23 cellular contexts compared by ENCODE assay signal in genomic region chr9:115085773-115086377, GRCh38. TPM values are rescaled to one million over a fixed set of nuclear protein-coding genes. Genes with fewer than 3 reads are reported as not detected.
DNase-seq lines count a peak whose midpoint lies in the region; ATAC-seq, FAIRE-seq and TF ChIP-seq lines count a peak whose summit lies in the region.
"Had no signal": no experiment of that assay in that cellular context is flagged by ENCODE, and none has a peak within 500 bp of the region (broad histone marks: within the 10 kb centered on the region; RNA-seq: fewer than 3 reads in every experiment).

No MANE protein-coding gene starts in this region.

- H3K4me2 ChIP-seq in IMR-90 (ENCODE audit: low read depth, low read length), result no peak overlapping the region
- H3K4me2 ChIP-seq: BLaER1 treated with 17β-estradiol and CSF1 and Interleukin-3, amounts not matched to agents 10 nM and 100 nM; KMS-11; PC-9 had no signal

- peaks cover 8% of the 10 kb centered on the region; the same call in 1 of the 2 replicates for H4K20me1 ChIP-seq in IMR-90 (ENCODE audit: insufficient read depth, low read length)
- H4K20me1 ChIP-seq: BLaER1 treated with 17β-estradiol and CSF1 and Interleukin-3, amounts not matched to agents 10 nM and 100 nM had no signal

- H2AK9ac ChIP-seq in IMR-90 (replicated peaks; ENCODE audit: low read depth, low read length, poor library complexity), result peak overlapping the region; percentile 40

- H3K4me3 ChIP-seq in IMR-90 (ENCODE audit: insufficient read depth, low read depth, low read length) (no peak overlapping the region), bronchial epithelial cell (ENCODE audit: low read depth, low read length) (no peak overlapping the region), transverse colon (no peak overlapping the region)
- H3K4me3 ChIP-seq: BLaER1 treated with 17β-estradiol and CSF1 and Interleukin-3, amounts not matched to agents 10 nM and 100 nM; PC-9 had no signal

- no peak for TF ChIP-seq EP300 in transverse colon (IDR thresholded peaks at IDR 0.05; ENCODE audit: low read depth)

- H3K9ac ChIP-seq in IMR-90 (ENCODE audit: low read depth, low read length), result no peak overlapping the region
- H3K9ac ChIP-seq: BLaER1 treated with 17β-estradiol and CSF1 and Interleukin-3, amounts not matched to agents 10 nM and 100 nM; KMS-11 had no signal

- peaks cover 13% of the 10 kb centered on the region for H3K9me1 ChIP-seq in IMR-90 (ENCODE audit: insufficient read depth, low read length)

- peaks cover 10 to 24% of the 10 kb centered on the region in 2 experiments; a peak in 3 of 4 replicates for H3K79me1 ChIP-seq in IMR-90 (ENCODE audit: low read depth in 1 of 2, low read length in 2 of 2)

- H3K4me1 ChIP-seq in IMR-90 (ENCODE audit: control insufficient read depth, insufficient read depth, low read length), result peaks cover 2% of the 10 kb centered on the region; the same call in 1 of the 2 replicates
- H3K4me1 ChIP-seq in transverse colon, result no peaks in the 10 kb centered on the region
- H3K4me1 ChIP-seq: BLaER1 treated with 17β-estradiol and CSF1 and Interleukin-3, amounts not matched to agents 10 nM and 100 nM had no signal

- no peak overlapping the region for H3K23ac ChIP-seq in IMR-90 (ENCODE audit: low read depth, low read length)

- H3K14ac ChIP-seq in IMR-90 (replicated peaks; ENCODE audit: low read depth, low read length), result no peak overlapping the region

- no peak overlapping the region for H3K18ac ChIP-seq in IMR-90 (ENCODE audit: low read depth, low read length)

- H4K8ac ChIP-seq in IMR-90 (ENCODE audit: low read depth in 2 of 2, low read length in 2 of 2), result no peak overlapping the region

- TF ChIP-seq POLR2A in IMR-90 (IDR thresholded peaks at IDR 0.05; ENCODE audit: low read depth, low read length), result no peak
- TF ChIP-seq POLR2A in transverse colon (IDR thresholded peaks at IDR 0.05), result no peak

- no peak overlapping the region for H2BK15ac ChIP-seq in IMR-90 (ENCODE audit: low read depth, low read length)

- no peak for TF ChIP-seq CTCF in IMR-90 (conservative IDR thresholded peaks at IDR 0.05; ENCODE audit: low read depth, low read length)
- no peak for TF ChIP-seq CTCF in bronchial epithelial cell (IDR thresholded peaks at IDR 0.05; ENCODE audit: insufficient read depth, low read length, severe bottlenecking)
- TF ChIP-seq CTCF in transverse colon (IDR thresholded peaks at IDR 0.05), result no peak

- H3K36me3 ChIP-seq in IMR-90 (ENCODE audit: control insufficient read depth, insufficient read depth, low read length) (peaks cover 53% of the 10 kb centered on the region), bronchial epithelial cell (ENCODE audit: control insufficient read depth, insufficient read depth, low read length) (peaks cover 8% of the 10 kb centered on the region), transverse colon (no peaks in the 10 kb centered on the region)
- H3K36me3 ChIP-seq: BLaER1 treated with 17β-estradiol and CSF1 and Interleukin-3, amounts not matched to agents 10 nM and 100 nM had no signal

- in situ Hi-C loops in IMR-90 (cut with MboI; ENCODE audit: low sequenced_read_pairs), result no loop called here
- in situ Hi-C loops in transverse colon (cut with MboI; ENCODE audit: low pct_ligation_motif_present in 1 of 4, low pct_unique_long_range_greater_than_20kb in 1 of 4, low sequenced_read_pairs in 3 of 4), result no loop called here

- POLR2A ChIA-PET in IMR-90 (lab: Charles Lee; ENCODE audit: unreplicated experiment), result no interaction called here

- 88% methylated on average over 15 of the region's 22 CpGs; no CpG with 5 or more reads in 1 of the 2 experiments for WGBS in IMR-90 (ENCODE audit: extremely low coverage in 2 of 2, insufficient read length in 1 of 2), 2 experiments
- 88 to 92% methylated on average over 7 to 22 of the region's 22 CpGs for WGBS in transverse colon (ENCODE audit: low coverage in 1 of 2), 2 donors

- BruUV-seq in IMR-90 (replicated peaks; lab: Mats Ljungman, UMichigan), result no TSS peak

- no peak overlapping the region for H4K5ac ChIP-seq in IMR-90 (ENCODE audit: low read depth, low read length)

- dilution Hi-C loops in IMR-90 (cut with HindIII; ENCODE audit: low sequenced_read_pairs, unreplicated experiment), result no loop called here

- H2BK20ac ChIP-seq in IMR-90 (ENCODE audit: low read depth, low read length), result no peak overlapping the region

- no peak overlapping the region for H2AK5ac ChIP-seq in IMR-90 (ENCODE audit: low read depth, low read length)

- no peak for TF ChIP-seq RAD21 in IMR-90 (IDR thresholded peaks at IDR 0.05; ENCODE audit: low read length)

- FAIRE-seq in bronchial epithelial cell (lab: Jason Lieb, UNC), result peak; percentile 40
- FAIRE-seq: H54, HepG2 had no signal

- H3K27ac ChIP-seq in IMR-90 (ENCODE audit: insufficient read depth, low read length), result no peak overlapping the region
- H3K27ac ChIP-seq in transverse colon, result peak overlapping the region in 3 of 4 donors; percentile 0 to 60 (median 12)
- H3K27ac ChIP-seq: BLaER1 treated with 17β-estradiol and CSF1 and Interleukin-3, amounts not matched to agents 10 nM and 100 nM; KMS-11; PC-9 had no signal

- H2AFZ ChIP-seq in IMR-90 (replicated peaks; ENCODE audit: low read length, poor library complexity), result no peak overlapping the region
- H2AFZ ChIP-seq: PC-9 had no signal

- CTCF ChIA-PET in IMR-90 (lab: Yijun Ruan, JAX), result no interaction called here

- no peak overlapping the region for H2BK5ac ChIP-seq in IMR-90 (ENCODE audit: low read depth, low read length, poor library complexity, severe bottlenecking)

- H4K91ac ChIP-seq in IMR-90 (ENCODE audit: insufficient read depth, low read depth, low read length), result no peak overlapping the region

- H3K27me3 ChIP-seq in IMR-90 (ENCODE audit: control insufficient read depth, insufficient read depth, low read length) (no peaks in the 10 kb centered on the region), bronchial epithelial cell (ENCODE audit: control insufficient read depth, insufficient read depth, low read length) (no peaks in the 10 kb centered on the region), transverse colon (no peaks in the 10 kb centered on the region)
- H3K27me3 ChIP-seq: BLaER1 treated with 17β-estradiol and CSF1 and Interleukin-3, amounts not matched to agents 10 nM and 100 nM had no signal

- H3K56ac ChIP-seq in IMR-90 (ENCODE audit: extremely low read depth, insufficient read depth, low read length), result no peak overlapping the region

- no peak overlapping the region for H3K4ac ChIP-seq in IMR-90 (ENCODE audit: low read depth, low read length)

- no peak for ATAC-seq in IMR-90 (ENCODE audit: low read depth)
- ATAC-seq: CD8-positive, alpha-beta T cell; HepG2 had no signal

- DNase-seq in IMR-90, result no peak
- no peak for DNase-seq in bronchial epithelial cell (ENCODE audit: low read depth)
- peak; percentile 82 for DNase-seq in posterior vena cava (ENCODE audit: low spot score)
- DNase-seq in transverse colon, result no peak
- DNase-seq in NCI-H1436 treated with DMSO at 0.1 percent for 48 hours (lab: John Stamatoyannopoulos, UW), result no peak
- DNase-seq in SIG-M5 treated with dmso at 0.1 percent for 504 hours (lab: John Stamatoyannopoulos, UW; ENCODE audit: unreplicated experiment), result no peak
- DNase-seq in CD1c-positive myeloid dendritic cell (ENCODE audit: extremely low spot score), result no peak
- DNase-seq: CD8-positive, alpha-beta T cell; GDM1; HFFc6; NCI-H1092 treated with DMSO at 0.1 percent for 48 hours; NCI-H146; NCI-H2029 treated with DMSO at 0.1 percent for 48 hours; NCI-H226; NCI-H510A treated with DMSO at 0.1 percent for 48 hours; NCI-H748 treated with DMSO at 0.1 percent for 48 hours; PC-9; RPMI8226; SIG-M5 had no signal

- H3K9me3 ChIP-seq in IMR-90 (ENCODE audit: control insufficient read depth, insufficient read depth, low read length), result no peaks in the 10 kb centered on the region
- H3K9me3 ChIP-seq in transverse colon, result no peaks in the 10 kb centered on the region
- H3K9me3 ChIP-seq: BLaER1 treated with 17β-estradiol and CSF1 and Interleukin-3, amounts not matched to agents 10 nM and 100 nM had no signal

- H2BK120ac ChIP-seq in IMR-90 (ENCODE audit: low read depth, low read length), result no peak overlapping the region

- intact Hi-C loops in IMR-90 (cut with micrococcal nuclease), result no loop called here
- intact Hi-C loops in posterior vena cava (cut with DNase I), result no loop called here
- intact Hi-C loops in transverse colon (cut with DNase I; ENCODE audit: low total_unique reads), result no loop called here

TF ChIP-seq in IMR-90, 13 proteins besides CTCF, POLR2A, EP300 and RAD21 (continues in another document):
- TF ChIP-seq RFX5 (IDR thresholded peaks at IDR 0.05; ENCODE audit: low read depth, low read length) (no peak), MAZ (IDR thresholded peaks at IDR 0.05; ENCODE audit: borderline replicate concordance, low read depth, low read length) (no peak), BHLHE40 (IDR thresholded peaks at IDR 0.05; ENCODE audit: low read depth, low read length) (no peak), CEBPB (IDR thresholded peaks at IDR 0.05; ENCODE audit: low read depth, low read length) (no peak), ELK1 (IDR thresholded peaks at IDR 0.05; ENCODE audit: borderline replicate concordance, low read depth, low read length) (no peak), USF2 (IDR thresholded peaks at IDR 0.05; ENCODE audit: low read depth, low read length) (no peak), NFE2L2 (IDR thresholded peaks at IDR 0.05; ENCODE audit: low read depth, low read length) (no peak), MAFK (IDR thresholded peaks at IDR 0.05; ENCODE audit: low read depth, low read length) (no peak)

RNA-seq across cellular contexts. Expression of gene TNC, which starts 32.1 kb away (rescaled TPM):
- total RNA-seq in IMR-90 (2012; rRNA removed) (170 and 192 TPM in 2 replicates), bronchial epithelial cell (124 and 204 TPM in 2 replicates), posterior vena cava (1,000 to 10,000 TPM; 1,005 to 1,076 TPM), transverse colon (100 to 1,000 TPM in 1 of 4 donors, 10 to 100 TPM in 3; 29.4 to 316 (median 61.9) TPM)
- 236 and 253 TPM in 2 replicates for polyA plus RNA-seq in IMR-90 (2012; rRNA removed)
- polyA plus RNA-seq in IMR-90 (2012; cell fraction: cytosol; rRNA removed), result 158 and 229 TPM in 2 replicates
- 320 and 374 TPM in 2 replicates for polyA plus RNA-seq in IMR-90 (2012; cell fraction: nucleus; rRNA removed; ENCODE audit: low replicate concordance)
- total RNA-seq: CD8-positive, alpha-beta T cell; HepG2 had no signal
- polyA plus RNA-seq: HepG2 had no signal
